In the genomic region with DNA sequence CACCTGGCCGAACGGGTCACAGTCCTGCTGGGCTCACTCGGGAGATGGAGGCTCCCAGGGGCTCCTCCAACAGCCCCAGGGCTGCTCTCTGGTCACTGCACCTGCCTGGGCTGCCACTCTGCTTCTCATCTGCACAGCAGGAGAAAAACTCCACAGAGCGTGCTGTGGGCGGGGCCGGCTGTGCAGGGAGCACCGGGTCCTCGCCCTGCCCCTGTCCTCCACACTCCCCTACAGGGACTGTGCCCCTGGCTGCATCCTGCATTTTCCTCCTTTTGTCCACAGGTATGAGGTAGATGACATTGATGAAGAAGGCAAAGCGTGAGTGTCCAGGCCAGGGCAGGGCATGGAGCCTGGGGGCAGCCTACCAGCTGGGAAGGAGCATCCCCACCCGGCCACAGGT, we compare ENCODE assay signal across 11 cellular contexts. TPM values are rescaled to one million over a fixed set of nuclear protein-coding genes. Genes with fewer than 3 reads are reported as not detected.
A peak's percentile ranks its signal among the peaks of the same experiment; 100 is the strongest.
DNase-seq lines count a peak whose midpoint lies in the region; ATAC-seq, FAIRE-seq and TF ChIP-seq lines count a peak whose summit lies in the region.
"Not testable (repeated sequence)": the region's sequence is repeated elsewhere in the genome, so short reads cannot be mapped to it uniquely, and the experiment has no call there.
"Had no signal": no experiment of that assay in that cellular context is flagged by ENCODE, and none has a peak within 500 bp of the region (broad histone marks: within the 10 kb centered on the region; RNA-seq: fewer than 3 reads in every experiment).

No MANE protein-coding gene starts in this region.

- H3K27ac ChIP-seq in VCaP: peak overlapping the region; percentile 31; the same call in 1 of the 2 replicates
- H3K27ac ChIP-seq in kidney (ENCODE audit: low read depth in 2 of 2, low read length in 2 of 2); right lobe of liver; sigmoid colon: not testable (repeated sequence)

- TF ChIP-seq POLR2A in right lobe of liver (IDR thresholded peaks at IDR 0.05); sigmoid colon (IDR thresholded peaks at IDR 0.05): not testable (repeated sequence)

- FAIRE-seq in kidney (lab: Jason Lieb, UNC): not testable (repeated sequence)

- DNase-seq in kidney (peak; percentile 22), right lobe of liver (peak in 2 of 3 donors; percentile 10 to 17), sigmoid colon (peak; percentile 19)

- not testable (repeated sequence) for H3K9ac ChIP-seq in kidney (ENCODE audit: low read length in 2 of 2)

- not testable (repeated sequence) for ATAC-seq in right lobe of liver

- not testable (repeated sequence) for H3K9me3 ChIP-seq in kidney (ENCODE audit: control insufficient read depth in 1 of 2, low read length in 2 of 2); right lobe of liver; sigmoid colon

- intact Hi-C loops in kidney (cut with DNase I); right lobe of liver (cut with DNase I); sigmoid colon (cut with DNase I): not testable (repeated sequence)

- H3K27me3 ChIP-seq in right lobe of liver, sigmoid colon: not testable (repeated sequence)

- not testable (repeated sequence) for TF ChIP-seq CTCF in VCaP (conservative IDR thresholded peaks at IDR 0.05); kidney (IDR thresholded peaks at IDR 0.05; ENCODE audit: borderline replicate concordance, extremely low read depth, insufficient read depth); right lobe of liver (IDR thresholded peaks at IDR 0.05); sigmoid colon (IDR thresholded peaks at IDR 0.05)

- H3K4me3 ChIP-seq in kidney (ENCODE audit: low read length in 2 of 2); right lobe of liver; sigmoid colon: not testable (repeated sequence)

- not testable (repeated sequence) for H3K36me3 ChIP-seq in kidney (ENCODE audit: control insufficient read depth in 1 of 2, insufficient read depth in 2 of 2, low read length in 2 of 2); sigmoid colon
- H3K36me3 ChIP-seq in right lobe of liver: peaks cover 0 to 21% (median 8%) of the 10 kb centered on the region in 4 donors

- not testable (repeated sequence) for TF ChIP-seq EP300 in sigmoid colon (IDR thresholded peaks at IDR 0.05)

- H3K4me1 ChIP-seq in kidney (ENCODE audit: control insufficient read depth in 1 of 2, insufficient read depth in 1 of 2, low read depth in 1 of 2, low read length in 2 of 2); sigmoid colon: not testable (repeated sequence)
- peaks cover 0 to 14% (median 6%) of the 10 kb centered on the region in 4 donors for H3K4me1 ChIP-seq in right lobe of liver

- 62% methylated on average over 5 of the region's 10 CpGs for WGBS in right lobe of liver (ENCODE audit: insufficient coverage, low coverage, low lambda C conversion rate, missing lambda C conversion rate)
- WGBS in sigmoid colon, 2 donors: 49 to 84% methylated on average over 5 of the region's 10 CpGs

RNA-seq across cellular contexts. Expression of gene SULT1A2, which starts 5.2 kb away (rescaled TPM):
- total RNA-seq in kidney: 1.1 TPM
- polyA plus RNA-seq in kidney (ENCODE audit: insufficient read depth, low read depth, low replicate concordance): 13.3 TPM
- 10 to 100 TPM; 10.1 to 48.3 (median 18.0) TPM for total RNA-seq in right lobe of liver
- total RNA-seq in sigmoid colon: 1 to 10 TPM in 1 of 4 donors, under 1 TPM in 1, not detected in 2; 0.71 to 1.9 TPM
- 100 to 1,000 TPM in 1 of 3 donors, 10 to 100 TPM in 2; 20.4 to 101 (median 25.1) TPM for polyA plus RNA-seq in sigmoid colon
- total RNA-seq: Daoy, G401, HFFc6 had no signal
- polyA plus RNA-seq: BJ had no signal

RNA-seq across cellular contexts. Expression of gene SULT1A1, which starts 7.8 kb away (rescaled TPM):
- total RNA-seq in kidney (20.7 TPM), right lobe of liver (100 to 1,000 TPM; 132 to 335 (median 207) TPM), sigmoid colon (10 to 100 TPM; 10.2 to 27.7 (median 15.0) TPM)
- polyA plus RNA-seq in kidney (ENCODE audit: insufficient read depth, low read depth, low replicate concordance) (50.2 TPM), sigmoid colon (100 to 1,000 TPM in 2 of 3 donors, 10 to 100 TPM in 1; 89.4 to 283 (median 276) TPM)

RNA-seq across cellular contexts. Expression of gene NPIPB8, which starts 35.8 kb away (rescaled TPM):
- total RNA-seq in kidney (2.0 TPM), right lobe of liver (1 to 10 TPM in 1 of 6 experiments, under 1 TPM in 2, not detected in 3; 0.89 to 2.1 (median 0.93) TPM), sigmoid colon (1 to 10 TPM in 1 of 4 donors, under 1 TPM in 2, not detected in 1; 0.27 to 1.8 (median 0.55) TPM)
- polyA plus RNA-seq in kidney (ENCODE audit: insufficient read depth, low read depth, low replicate concordance) (not detected), sigmoid colon (under 1 TPM in 1 of 3 donors, not detected in 2; 0.12 TPM)
- total RNA-seq: A172; A673; CD4-positive, alpha-beta memory T cell; Daoy; G401 had no signal
- polyA plus RNA-seq: BJ; CD4-positive, alpha-beta memory T cell had no signal

RNA-seq across cellular contexts. Expression of gene SGF29, which starts 48.3 kb away (rescaled TPM):
- total RNA-seq in kidney: 28.5 TPM
- polyA plus RNA-seq in kidney (ENCODE audit: insufficient read depth, low read depth, low replicate concordance): 20.6 TPM
- total RNA-seq in right lobe of liver: 10 to 100 TPM; 14.5 to 17.9 (median 15.4) TPM
- 10 to 100 TPM; 38.5 to 58.7 (median 44.9) TPM for total RNA-seq in sigmoid colon
- 10 to 100 TPM; 13.2 to 22.9 (median 15.6) TPM for polyA plus RNA-seq in sigmoid colon
